ENCODE assay signal across 8 cellular contexts in the genomic region with DNA sequence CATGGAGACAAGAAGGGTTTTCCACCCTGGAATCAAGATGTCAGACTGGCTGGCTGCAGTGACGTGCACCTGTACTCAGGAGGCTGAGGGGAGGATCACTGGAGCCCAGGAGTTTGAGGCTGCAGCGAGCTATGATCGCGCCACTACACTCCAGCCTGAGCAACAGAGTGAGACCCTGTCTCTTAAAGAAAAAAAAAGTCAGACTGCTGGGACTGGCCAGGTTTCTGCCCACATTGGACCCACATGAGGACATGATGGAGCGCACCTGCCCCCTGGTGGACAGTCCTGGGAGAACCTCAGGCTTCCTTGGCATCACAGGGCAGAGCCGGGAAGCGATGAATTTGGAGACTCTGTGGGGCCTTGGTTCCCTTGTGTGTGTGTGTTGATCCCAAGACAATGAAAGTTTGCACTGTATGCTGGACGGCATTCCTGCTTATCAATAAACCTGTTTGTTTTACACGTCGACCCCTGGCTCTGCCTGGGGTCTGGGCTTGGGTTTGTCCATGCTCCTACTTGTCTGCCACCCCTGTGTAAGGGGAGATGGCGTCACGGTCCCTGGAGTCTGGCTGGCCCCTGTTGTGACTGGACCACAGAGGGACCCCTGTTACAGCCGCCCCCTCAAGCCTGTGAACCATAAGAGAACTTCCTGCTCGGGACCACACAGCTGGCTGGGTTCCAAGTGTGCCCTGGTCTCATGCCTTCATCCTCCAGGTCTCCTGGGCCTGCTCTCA. TPM values are rescaled to one million over a fixed set of nuclear protein-coding genes. Genes with fewer than 3 reads are reported as not detected.
DNase-seq lines count a peak whose midpoint lies in the region; ATAC-seq and TF ChIP-seq lines count a peak whose summit lies in the region.

No MANE protein-coding gene starts in this region.

- POLR2A ChIA-PET in A673 (lab: Charles Lee; ENCODE audit: low non-redundant PET), result no interaction called here

- peak overlapping the region; percentile 32 for H3K4me3 Mint-ChIP-seq in activated naive CD8-positive, alpha-beta T cell

- peaks cover 53% of the 10 kb centered on the region for H3K4me1 Mint-ChIP-seq in activated naive CD8-positive, alpha-beta T cell (ENCODE audit: low read depth)

- DNase-seq in A673 (ENCODE audit: low spot score) (peak; percentile 84), MV-4-11 (lab: John Stamatoyannopoulos, UW) (peak; percentile 57), T follicular helper cell (ENCODE audit: low read depth) (peak; percentile 79), Right ventricle myocardium inferior (ENCODE audit: missing footprints) (peak; percentile 90), prostate gland (ENCODE audit: low spot score) (peak; percentile 76), uterus (peak; percentile 87 to 88)

- peak overlapping the region; percentile 59 for H3K27ac Mint-ChIP-seq in activated naive CD8-positive, alpha-beta T cell

- intact Hi-C loops in A673 (cut with micrococcal nuclease; ENCODE audit: unreplicated experiment), result loop anchor here (1.0 kb wide), 1 partner anchor 85 kb away; no protein-coding TSS in a partner anchor
- intact Hi-C loops in Right ventricle myocardium inferior (cut with DNase I), result loop anchor here (1.0 kb wide), 1 partner anchor 84 kb away; no protein-coding TSS in a partner anchor
- intact Hi-C loops in prostate gland (cut with DNase I), result loop anchor here (2.0 to 5.0 kb wide), 3 partner anchors 67 to 372 kb away; no protein-coding TSS in a partner anchor
- intact Hi-C loops in uterus (cut with DNase I; ENCODE audit: low total_unique reads), result loop anchor here (2.0 kb wide), 1 partner anchor 84 kb away; no protein-coding TSS in a partner anchor

- TF ChIP-seq POLR2A in prostate gland (IDR thresholded peaks at IDR 0.05), result no peak
- no peak for TF ChIP-seq POLR2A in uterus (IDR thresholded peaks at IDR 0.05)

- H3K36me3 ChIP-seq in A673 (ENCODE audit: insufficient read depth, low read length, poor library complexity, severe bottlenecking) (no peaks in the 10 kb centered on the region), prostate gland (no peaks in the 10 kb centered on the region), uterus (no peaks in the 10 kb centered on the region)

- H3K9me3 Mint-ChIP-seq in activated naive CD8-positive, alpha-beta T cell (ENCODE audit: low read depth), result no peaks in the 10 kb centered on the region

- TF ChIP-seq CTCF in A673 (conservative IDR thresholded peaks at IDR 0.05; ENCODE audit: low read depth, low read length) (peak; percentile 87), prostate gland (IDR thresholded peaks at IDR 0.05) (peak; percentile 91 to 98 (median 95)), uterus (IDR thresholded peaks at IDR 0.05) (peak; percentile 91 to 97 (median 95))

- no peak overlapping the region for H3K4me3 ChIP-seq in A673 (ENCODE audit: low read depth, low read length, poor library complexity, severe bottlenecking)
- H3K4me3 ChIP-seq in prostate gland, result no peak overlapping the region
- H3K4me3 ChIP-seq in uterus, result no peak overlapping the region

- H3K27me3 Mint-ChIP-seq in activated naive CD8-positive, alpha-beta T cell, result no peaks in the 10 kb centered on the region

- peaks cover 5% of the 10 kb centered on the region for H3K36me3 Mint-ChIP-seq in activated naive CD8-positive, alpha-beta T cell

- ATAC-seq in GM18498 (IDR thresholded peaks at IDR 0.05; ENCODE audit: unreplicated experiment) (peak; percentile 43), Right ventricle myocardium inferior (peak; percentile 91)

- no peaks in the 10 kb centered on the region for H3K9me3 ChIP-seq in A673 (ENCODE audit: low read depth, low read length, poor library complexity, severe bottlenecking)
- no peaks in the 10 kb centered on the region for H3K9me3 ChIP-seq in prostate gland
- no peaks in the 10 kb centered on the region for H3K9me3 ChIP-seq in uterus

- WGBS in prostate gland, result 20% methylated on average over 13 of the region's 14 CpGs

- no TSS peak for BruUV-seq in A673 (replicated peaks; lab: Mats Ljungman, UMichigan)

- H3K27me3 ChIP-seq in A673 (replicated peaks; ENCODE audit: insufficient read depth, low read depth, low read length, poor library complexity), result no peaks in the 10 kb centered on the region
- no peaks in the 10 kb centered on the region for H3K27me3 ChIP-seq in prostate gland (replicated peaks; ENCODE audit: insufficient read depth)
- no peaks in the 10 kb centered on the region for H3K27me3 ChIP-seq in uterus

- CTCF ChIA-PET in A673 (lab: Charles Lee), result interaction anchor here (3.1 kb wide), 1 partner anchor 85 kb away, joined by 12 read pairs; no protein-coding TSS in a partner anchor

- no peaks in the 10 kb centered on the region for H3K4me1 ChIP-seq in A673 (ENCODE audit: insufficient read depth, low read length, poor library complexity, severe bottlenecking)
- no peaks in the 10 kb centered on the region for H3K4me1 ChIP-seq in prostate gland (replicated peaks)
- H3K4me1 ChIP-seq in uterus, result no peaks in the 10 kb centered on the region

- H3K27ac ChIP-seq in A673 (ENCODE audit: low read depth, low read length, poor library complexity, severe bottlenecking), result no peak overlapping the region
- no peak overlapping the region for H3K27ac ChIP-seq in prostate gland
- peak overlapping the region in 1 of 2 donors; percentile 26 for H3K27ac ChIP-seq in uterus

RNA-seq across cellular contexts. Expression of gene VPS13D, which starts 20.9 kb away (rescaled TPM):
- total RNA-seq in A673 (2021) (26.0 and 32.5 TPM in 2 replicates), Right ventricle myocardium inferior (105 TPM), prostate gland (10 to 100 TPM; 60.7 to 80.8 TPM), uterus (100 to 1,000 TPM in 1 of 4 donors, 10 to 100 TPM in 3; 33.2 to 115 (median 56.5) TPM)

RNA-seq across cellular contexts. Expression of gene TNFRSF1B, which starts 42.1 kb away (rescaled TPM):
- total RNA-seq in A673 (2021) (0.09 TPM in 1 of 2 replicates, not detected in the other), Right ventricle myocardium inferior (19.0 TPM), prostate gland (10 to 100 TPM; 10.9 to 18.4 TPM), uterus (10 to 100 TPM in 3 of 4 donors, 1 to 10 TPM in 1; 8.8 to 53.4 (median 24.2) TPM)
